In the genomic region with DNA sequence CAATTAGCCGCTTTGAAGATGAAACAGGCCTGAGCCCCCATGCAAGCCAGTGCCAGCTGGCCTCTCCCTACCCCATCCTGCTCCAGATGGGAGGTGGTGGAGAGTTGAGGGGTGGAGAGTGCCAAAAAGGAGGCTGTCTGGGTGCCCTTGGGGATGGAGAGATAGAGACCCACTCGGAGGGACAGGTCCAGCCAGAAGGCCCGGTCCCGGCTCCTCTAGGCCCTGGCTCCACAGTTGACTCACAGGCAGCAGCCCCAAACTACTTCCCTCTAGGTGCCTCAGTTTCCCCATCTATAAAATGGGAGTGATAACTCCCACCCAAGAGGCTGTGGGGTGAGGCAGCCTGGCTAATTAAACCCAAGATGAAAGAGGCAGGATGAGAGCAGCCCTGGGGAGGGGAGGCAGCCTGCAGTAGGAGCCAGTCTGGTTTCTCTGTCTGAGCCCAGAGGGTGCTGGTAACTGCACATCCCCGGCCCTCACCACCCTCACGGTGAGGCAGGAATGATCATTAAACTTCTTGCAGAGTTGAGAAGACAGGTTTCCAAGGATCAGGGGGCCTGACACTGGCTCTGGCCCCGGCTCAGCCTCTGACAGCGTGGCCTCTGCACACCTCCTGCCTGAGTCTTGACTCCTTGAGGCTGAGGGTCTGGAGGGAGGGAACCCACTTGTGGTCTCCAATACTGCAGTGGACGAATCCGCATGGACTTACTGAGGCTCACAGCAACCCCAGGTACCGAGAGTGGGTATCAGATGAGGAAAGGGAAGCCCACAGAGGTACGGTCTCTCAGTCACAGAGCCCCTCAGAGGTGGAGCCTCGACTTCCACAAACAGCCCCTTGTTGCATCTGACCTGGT, we compare ENCODE assay signal across 12 cellular contexts. TPM values are rescaled to one million over a fixed set of nuclear protein-coding genes. Genes with fewer than 3 reads are reported as not detected.
A peak's percentile ranks its signal among the peaks of the same experiment; 100 is the strongest.
DNase-seq lines count a peak whose midpoint lies in the region; ATAC-seq, FAIRE-seq and TF ChIP-seq lines count a peak whose summit lies in the region.
"Had no signal": no experiment of that assay in that cellular context is flagged by ENCODE, and none has a peak within 500 bp of the region (broad histone marks: within the 10 kb centered on the region; RNA-seq: fewer than 3 reads in every experiment).

No MANE protein-coding gene starts in this region.

- H3K4me1 Mint-ChIP-seq in activated CD8-positive, alpha-beta T cell treated with anti-CD3 and anti-CD28 coated beads for 36 hours (ENCODE audit: low read depth): peaks cover 22% of the 10 kb centered on the region
- peaks cover 29% of the 10 kb centered on the region for H3K4me1 Mint-ChIP-seq in activated CD8-positive, alpha-beta T cell treated with anti-CD3 and anti-CD28 coated beads, Interleukin-2, amount 10 ng/mL, durations not matched to agents 7 days and 5 days (ENCODE audit: low read depth)
- H3K4me1 Mint-ChIP-seq in T-helper 17 cell: peaks cover 25% of the 10 kb centered on the region
- peaks cover 17 to 23% of the 10 kb centered on the region in 2 donors for H3K4me1 Mint-ChIP-seq in stimulated activated naive B cell treated with anti-CD40 and anti-IgM and Interleukin-4, amounts not matched to agents 10 μg/mL and 1 μg/mL and 100 μg/mL, for 72 hours

- no peak for TF ChIP-seq CTCF in activated CD8-positive, alpha-beta T cell treated with anti-CD3 and anti-CD28 coated beads for 36 hours (IDR thresholded peaks at IDR 0.05)
- TF ChIP-seq CTCF in kidney (IDR thresholded peaks at IDR 0.05; ENCODE audit: borderline replicate concordance, extremely low read depth, insufficient read depth) (no peak), gastroesophageal sphincter (IDR thresholded peaks at IDR 0.05) (no peak)

- POLR2A ChIA-PET in activated CD8-positive, alpha-beta T cell treated with anti-CD3 and anti-CD28 coated beads for 36 hours (lab: Charles Lee): interaction anchor here (2.5 kb wide), 1 partner anchor 9 kb away, joined by 14 read pairs; no protein-coding TSS in a partner anchor
- POLR2A ChIA-PET in activated CD8-positive, alpha-beta T cell treated with anti-CD3 and anti-CD28 coated beads, Interleukin-2, amount 10 ng/mL, durations not matched to agents 7 days and 5 days (lab: Charles Lee): interaction anchor here (0.9 to 2.9 kb wide), 2 partner anchors 9 to 78 kb away, joined by 3 to 17 read pairs; a partner anchor contains a TSS

- H3K4me3 Mint-ChIP-seq in activated CD8-positive, alpha-beta T cell treated with anti-CD3 and anti-CD28 coated beads for 36 hours: peak overlapping the region; percentile 29
- no peak overlapping the region for H3K4me3 Mint-ChIP-seq in activated CD8-positive, alpha-beta T cell treated with anti-CD3 and anti-CD28 coated beads, Interleukin-2, amount 10 ng/mL, durations not matched to agents 7 days and 5 days
- H3K4me3 Mint-ChIP-seq in T-helper 17 cell: peak overlapping the region; percentile 31
- peak overlapping the region in 1 of 2 donors; percentile 28 for H3K4me3 Mint-ChIP-seq in stimulated activated naive B cell treated with anti-CD40 and anti-IgM and Interleukin-4, amounts not matched to agents 10 μg/mL and 1 μg/mL and 100 μg/mL, for 72 hours

- no peak for DNase-seq in activated CD8-positive, alpha-beta T cell treated with anti-CD3 and anti-CD28 coated beads for 36 hours
- no peak for DNase-seq in activated CD8-positive, alpha-beta T cell treated with anti-CD3 and anti-CD28 coated beads, Interleukin-2, amount 10 ng/mL, durations not matched to agents 7 days and 5 days
- DNase-seq in T-helper 17 cell: no peak
- peak; percentile 54 for DNase-seq in kidney
- DNase-seq in stimulated activated naive B cell treated with anti-CD40 and anti-IgM and Interleukin-4, amounts not matched to agents 10 μg/mL and 1 μg/mL and 100 μg/mL, for 72 hours: no peak
- DNase-seq in GM03348 (ENCODE audit: low spot score): no peak
- DNase-seq in putamen (ENCODE audit: low spot score): no peak
- DNase-seq: GOT3, heart right ventricle had no signal

- ATAC-seq in activated CD8-positive, alpha-beta T cell treated with anti-CD3 and anti-CD28 coated beads for 36 hours: no peak
- ATAC-seq in activated CD8-positive, alpha-beta T cell treated with anti-CD3 and anti-CD28 coated beads, Interleukin-2, amount 10 ng/mL, durations not matched to agents 7 days and 5 days: no peak
- ATAC-seq in T-helper 17 cell (no peak), gastroesophageal sphincter (no peak)
- ATAC-seq in stimulated activated naive B cell treated with anti-CD40 and anti-IgM and Interleukin-4, amounts not matched to agents 10 μg/mL and 1 μg/mL and 100 μg/mL, for 72 hours (replicated peaks): no peak
- ATAC-seq: Right ventricle myocardium inferior had no signal

- peaks cover 34% of the 10 kb centered on the region for H3K27me3 ChIP-seq in gastroesophageal sphincter

- no CpG with 5 or more reads among the region's 13 CpGs for WGBS in gastroesophageal sphincter (ENCODE audit: low coverage in 1 of 2), 2 donors

- no peak for TF ChIP-seq POLR2A in gastroesophageal sphincter (IDR thresholded peaks at IDR 0.05)

- no peak overlapping the region for H3K27ac Mint-ChIP-seq in activated CD8-positive, alpha-beta T cell treated with anti-CD3 and anti-CD28 coated beads for 36 hours
- no peak overlapping the region for H3K27ac Mint-ChIP-seq in activated CD8-positive, alpha-beta T cell treated with anti-CD3 and anti-CD28 coated beads, Interleukin-2, amount 10 ng/mL, durations not matched to agents 7 days and 5 days
- H3K27ac Mint-ChIP-seq in T-helper 17 cell: no peak overlapping the region
- peak overlapping the region; percentile 31 for H3K27ac Mint-ChIP-seq in stimulated activated naive B cell treated with anti-CD40 and anti-IgM and Interleukin-4, amounts not matched to agents 10 μg/mL and 1 μg/mL and 100 μg/mL, for 72 hours

- H3K27me3 Mint-ChIP-seq in activated CD8-positive, alpha-beta T cell treated with anti-CD3 and anti-CD28 coated beads for 36 hours: peaks cover 19% of the 10 kb centered on the region
- peaks cover 23% of the 10 kb centered on the region for H3K27me3 Mint-ChIP-seq in activated CD8-positive, alpha-beta T cell treated with anti-CD3 and anti-CD28 coated beads, Interleukin-2, amount 10 ng/mL, durations not matched to agents 7 days and 5 days (ENCODE audit: low read depth)
- H3K27me3 Mint-ChIP-seq in T-helper 17 cell: peaks cover 7% of the 10 kb centered on the region
- peaks cover 11 to 22% of the 10 kb centered on the region in 2 donors for H3K27me3 Mint-ChIP-seq in stimulated activated naive B cell treated with anti-CD40 and anti-IgM and Interleukin-4, amounts not matched to agents 10 μg/mL and 1 μg/mL and 100 μg/mL, for 72 hours

- no peak for FAIRE-seq in kidney (lab: Jason Lieb, UNC)

- peaks cover 0 to 18% of the 10 kb centered on the region in 2 donors for H3K4me1 ChIP-seq in kidney (ENCODE audit: control insufficient read depth in 1 of 2, insufficient read depth in 1 of 2, low read depth in 1 of 2, low read length in 2 of 2)
- peaks cover 0 to 53% (median 20%) of the 10 kb centered on the region in 3 donors for H3K4me1 ChIP-seq in gastroesophageal sphincter

- H3K36me3 ChIP-seq in kidney (ENCODE audit: control insufficient read depth in 1 of 2, insufficient read depth in 2 of 2, low read length in 2 of 2) (peaks cover 0 to 2% of the 10 kb centered on the region in 2 donors), gastroesophageal sphincter (peaks cover 0 to 23% of the 10 kb centered on the region in 2 donors)

- H3K36me3 Mint-ChIP-seq in activated CD8-positive, alpha-beta T cell treated with anti-CD3 and anti-CD28 coated beads for 36 hours (ENCODE audit: low read depth): peaks cover 11% of the 10 kb centered on the region
- peaks cover 9% of the 10 kb centered on the region for H3K36me3 Mint-ChIP-seq in activated CD8-positive, alpha-beta T cell treated with anti-CD3 and anti-CD28 coated beads, Interleukin-2, amount 10 ng/mL, durations not matched to agents 7 days and 5 days (ENCODE audit: low read depth)
- H3K36me3 Mint-ChIP-seq in T-helper 17 cell (ENCODE audit: low read depth): no peaks in the 10 kb centered on the region
- peaks cover 10 to 15% of the 10 kb centered on the region in 2 donors for H3K36me3 Mint-ChIP-seq in stimulated activated naive B cell treated with anti-CD40 and anti-IgM and Interleukin-4, amounts not matched to agents 10 μg/mL and 1 μg/mL and 100 μg/mL, for 72 hours

- no peaks in the 10 kb centered on the region for H3K9me3 ChIP-seq in T-helper 17 cell (ENCODE audit: control insufficient read depth, low read length, poor library complexity, severe bottlenecking)
- H3K9me3 ChIP-seq in kidney (ENCODE audit: control insufficient read depth in 1 of 2, low read length in 2 of 2): no peaks in the 10 kb centered on the region
- H3K9me3 ChIP-seq in gastroesophageal sphincter: no peaks in the 10 kb centered on the region
- H3K9me3 ChIP-seq: heart right ventricle had no signal

- no peak for TF ChIP-seq EP300 in gastroesophageal sphincter (IDR thresholded peaks at IDR 0.05)

- intact Hi-C loops in activated CD8-positive, alpha-beta T cell treated with anti-CD3 and anti-CD28 coated beads for 36 hours (cut with micrococcal nuclease): loop anchor here (2.0 kb wide), 1 partner anchor 37 kb away; no protein-coding TSS in a partner anchor
- intact Hi-C loops in kidney (cut with DNase I): no loop called here

- no peak overlapping the region for H3K4me3 ChIP-seq in kidney (ENCODE audit: low read length in 2 of 2)
- no peak overlapping the region for H3K4me3 ChIP-seq in gastroesophageal sphincter

- CTCF ChIA-PET in activated CD8-positive, alpha-beta T cell treated with anti-CD3 and anti-CD28 coated beads for 36 hours (lab: Charles Lee): interaction anchor here (0.8 to 4.1 kb wide), 11 partner anchors 9 to 107 kb away, joined by 3 to 85 read pairs (median 4); a partner anchor contains a TSS
- CTCF ChIA-PET in activated CD8-positive, alpha-beta T cell treated with anti-CD3 and anti-CD28 coated beads, Interleukin-2, amount 10 ng/mL, durations not matched to agents 7 days and 5 days (lab: Charles Lee): interaction anchor here (0.7 to 10.0 kb wide), 7 partner anchors 10 to 103 kb away, joined by 3 to 210 read pairs (median 5); no protein-coding TSS in a partner anchor

- no peak overlapping the region for H3K27ac ChIP-seq in kidney (ENCODE audit: low read depth in 2 of 2, low read length in 2 of 2)
- H3K27ac ChIP-seq in gastroesophageal sphincter: peak overlapping the region in 1 of 4 donors; percentile 87

- H3K9me3 Mint-ChIP-seq in activated CD8-positive, alpha-beta T cell treated with anti-CD3 and anti-CD28 coated beads for 36 hours: no peaks in the 10 kb centered on the region
- H3K9me3 Mint-ChIP-seq in activated CD8-positive, alpha-beta T cell treated with anti-CD3 and anti-CD28 coated beads, Interleukin-2, amount 10 ng/mL, durations not matched to agents 7 days and 5 days (ENCODE audit: insufficient read depth): no peaks in the 10 kb centered on the region
- H3K9me3 Mint-ChIP-seq in stimulated activated naive B cell treated with anti-CD40 and anti-IgM and Interleukin-4, amounts not matched to agents 10 μg/mL and 1 μg/mL and 100 μg/mL, for 72 hours: no peaks in the 10 kb centered on the region

- H3K9ac ChIP-seq in kidney (ENCODE audit: low read length in 2 of 2): no peak overlapping the region

RNA-seq across cellular contexts. Expression of a gene that starts 1.4 kb away (rescaled TPM):
- total RNA-seq in activated CD8-positive, alpha-beta T cell treated with anti-CD3 and anti-CD28 coated beads for 36 hours: 10 to 100 TPM; 30.9 to 31.1 TPM
- 10 to 100 TPM; 21.9 to 22.5 TPM for total RNA-seq in activated CD8-positive, alpha-beta T cell treated with anti-CD3 and anti-CD28 coated beads, Interleukin-2, amount 10 ng/mL, durations not matched to agents 7 days and 5 days
- total RNA-seq in T-helper 17 cell: 10 to 100 TPM; 12.5 to 17.4 TPM
- 18.3 TPM for total RNA-seq in kidney
- 6.3 TPM for polyA plus RNA-seq in kidney (ENCODE audit: insufficient read depth, low read depth, low replicate concordance)
- 10 to 100 TPM; 11.2 to 23.4 (median 15.7) TPM for total RNA-seq in gastroesophageal sphincter

RNA-seq across cellular contexts. Expression of a gene that starts 4.7 kb away (rescaled TPM):
- 1 to 10 TPM in 1 of 2 experiments, under 1 TPM in 1; 0.90 to 1.2 TPM for total RNA-seq in activated CD8-positive, alpha-beta T cell treated with anti-CD3 and anti-CD28 coated beads for 36 hours
- total RNA-seq in activated CD8-positive, alpha-beta T cell treated with anti-CD3 and anti-CD28 coated beads, Interleukin-2, amount 10 ng/mL, durations not matched to agents 7 days and 5 days: under 1 TPM in 1 of 2 experiments, not detected in 1; 0.08 TPM
- total RNA-seq in T-helper 17 cell: under 1 TPM in 1 of 2 donors, not detected in 1; 0.39 TPM
- 6.6 TPM for total RNA-seq in kidney
- polyA plus RNA-seq in kidney (ENCODE audit: insufficient read depth, low read depth, low replicate concordance): 6.7 TPM
- total RNA-seq in gastroesophageal sphincter: under 1 TPM in 1 of 4 donors, not detected in 3; 0.62 TPM
- total RNA-seq: heart right ventricle, NCI-H460, Right ventricle myocardium inferior had no signal
- polyA plus RNA-seq: heart right ventricle had no signal

RNA-seq across cellular contexts. Expression of a gene that starts 51.6 kb away (rescaled TPM):
- 1 to 10 TPM; 1.6 to 2.1 TPM for total RNA-seq in activated CD8-positive, alpha-beta T cell treated with anti-CD3 and anti-CD28 coated beads for 36 hours
- 1 to 10 TPM in 1 of 2 experiments, under 1 TPM in 1; 0.44 to 1.6 TPM for total RNA-seq in activated CD8-positive, alpha-beta T cell treated with anti-CD3 and anti-CD28 coated beads, Interleukin-2, amount 10 ng/mL, durations not matched to agents 7 days and 5 days
- under 1 TPM; 0.27 to 0.34 TPM for total RNA-seq in T-helper 17 cell
- 1.0 TPM for total RNA-seq in kidney
- 0.43 TPM for polyA plus RNA-seq in kidney (ENCODE audit: insufficient read depth, low read depth, low replicate concordance)
- total RNA-seq in gastroesophageal sphincter: under 1 TPM in 1 of 4 donors, not detected in 3; 0.13 TPM
- total RNA-seq: Right ventricle myocardium inferior had no signal
